In genomic region chr1:45867697-45868346, GRCh38 we compare ENCODE assay signal across 1 cellular context.
TF ChIP-seq lines count a peak whose summit lies in the region.

No MANE protein-coding gene starts in this region.

TF ChIP-seq in HepG2, 621 proteins besides CTCF, POLR2A, EP300 and RAD21 (continued from another document and continues in another):
- TF ChIP-seq FOXP4 (CRISPR knock-in tag; IDR thresholded peaks at IDR 0.05) (0 out of 2 replicates have a peak, but pooled peaks have one; percentile 40), ZNF343 (CRISPR knock-in tag; IDR thresholded peaks at IDR 0.05) (no peak), SOX6 (IDR thresholded peaks at IDR 0.05) (no peak), SOX6 (CRISPR knock-in tag; IDR thresholded peaks at IDR 0.05) (peak; percentile 70), SOX13 (IDR thresholded peaks at IDR 0.05) (0 out of 2 replicates have a peak, but pooled peaks have one; percentile 10), SOX13 (CRISPR knock-in tag; conservative IDR thresholded peaks at IDR 0.05 in 1 of 2, IDR thresholded peaks at IDR 0.05 in 1 of 2) (peak in 1 of 2 experiments; percentile 67; a peak in 1 of 4 replicates), KLF6 (CRISPR knock-in tag; IDR thresholded peaks at IDR 0.05) (no peak), MAFF (IDR thresholded peaks at IDR 0.05; ENCODE audit: low read depth, low read length) (no peak), ZNF30 (CRISPR knock-in tag; IDR thresholded peaks at IDR 0.05) (no peak), SAP130 (CRISPR knock-in tag; IDR thresholded peaks at IDR 0.05; ENCODE audit: low read depth) (peak; percentile 33; the same call in 1 of the 2 replicates), ZNF350 (CRISPR knock-in tag; IDR thresholded peaks at IDR 0.05; ENCODE audit: borderline replicate concordance, low read depth) (no peak), TCF7L2 (IDR thresholded peaks at IDR 0.05; ENCODE audit: low read depth, low read length) (no peak), NR2C2 (CRISPR knock-in tag; IDR thresholded peaks at IDR 0.05; ENCODE audit: borderline replicate concordance) (no peak), RCOR2 (CRISPR knock-in tag; IDR thresholded peaks at IDR 0.05) (0 out of 2 replicates have a peak, but pooled peaks have one; percentile 46), ZNF790 (CRISPR knock-in tag; IDR thresholded peaks at IDR 0.05; ENCODE audit: borderline replicate concordance) (no peak), DNMT1 (CRISPR knock-in tag; IDR thresholded peaks at IDR 0.05) (no peak), ZMYM4 (CRISPR knock-in tag; IDR thresholded peaks at IDR 0.05) (0 out of 2 replicates have a peak, but pooled peaks have one; percentile 21), SALL1 (CRISPR knock-in tag; IDR thresholded peaks at IDR 0.05) (peak; percentile 40; the same call in 1 of the 2 replicates), ZFP36 (IDR thresholded peaks at IDR 0.05; ENCODE audit: borderline replicate concordance, low read depth, low read length, partially characterized antibody) (no peak), ZNF710 (CRISPR knock-in tag; IDR thresholded peaks at IDR 0.05; ENCODE audit: borderline replicate concordance) (0 out of 2 replicates have a peak, but pooled peaks have one; percentile 49), ZNF788 (CRISPR knock-in tag; IDR thresholded peaks at IDR 0.05; ENCODE audit: borderline replicate concordance) (no peak), RARG (CRISPR knock-in tag; IDR thresholded peaks at IDR 0.05; ENCODE audit: low read depth) (no peak), HMG20B (CRISPR knock-in tag; conservative IDR thresholded peaks at IDR 0.05) (no peak), FOXK2 (IDR thresholded peaks at IDR 0.05) (no peak), ARID5B (CRISPR knock-in tag; IDR thresholded peaks at IDR 0.05) (peak; percentile 41; the same call in 1 of the 2 replicates), ZNF251 (CRISPR knock-in tag; IDR thresholded peaks at IDR 0.05) (no peak), ZBTB20 (CRISPR knock-in tag; IDR thresholded peaks at IDR 0.05; ENCODE audit: borderline replicate concordance, low read depth) (peak; percentile 43; the same call in 1 of the 2 replicates), HNRNPUL1 (IDR thresholded peaks at IDR 0.05; ENCODE audit: low read depth, low read length) (no peak), SPEN (CRISPR knock-in tag; IDR thresholded peaks at IDR 0.05; ENCODE audit: low read depth) (0 out of 2 replicates have a peak, but pooled peaks have one; percentile 31), ZNF234 (CRISPR knock-in tag; conservative IDR thresholded peaks at IDR 0.05) (no peak), HNF4A (CRISPR knock-in tag; IDR thresholded peaks at IDR 0.05) (peak; percentile 49), TBX3 (IDR thresholded peaks at IDR 0.05; ENCODE audit: borderline replicate concordance) (no peak), ATF1 (CRISPR knock-in tag; IDR thresholded peaks at IDR 0.05) (peak; percentile 23; the same call in 1 of the 2 replicates), ASH2L (IDR thresholded peaks at IDR 0.05; ENCODE audit: insufficient read length, low read depth, low read length) (peak; percentile 30), ZNF33A (CRISPR knock-in tag; IDR thresholded peaks at IDR 0.05; ENCODE audit: borderline replicate concordance) (no peak), NFKBIZ (CRISPR knock-in tag; IDR thresholded peaks at IDR 0.05) (no peak), SOX5 (CRISPR knock-in tag; IDR thresholded peaks at IDR 0.05; ENCODE audit: borderline replicate concordance) (0 out of 2 replicates have a peak, but pooled peaks have one; percentile 58), MAX (IDR thresholded peaks at IDR 0.05) (no peak), GATAD2A (CRISPR knock-in tag; IDR thresholded peaks at IDR 0.05) (peak; percentile 55; the same call in 1 of the 2 replicates), ZNF746 (CRISPR knock-in tag; IDR thresholded peaks at IDR 0.05) (no peak), DR1 (CRISPR knock-in tag; IDR thresholded peaks at IDR 0.05) (no peak), UBTF (CRISPR knock-in tag; IDR thresholded peaks at IDR 0.05) (peak; percentile 41; the same call in 1 of the 2 replicates), ZNF550 (CRISPR knock-in tag; IDR thresholded peaks at IDR 0.05; ENCODE audit: borderline replicate concordance) (no peak), ZNF557 (CRISPR knock-in tag; IDR thresholded peaks at IDR 0.05) (no peak), MED1 (CRISPR knock-in tag; IDR thresholded peaks at IDR 0.05) (0 out of 2 replicates have a peak, but pooled peaks have one; percentile 19), TCF12 (IDR thresholded peaks at IDR 0.05) (no peak), TCF12 (CRISPR knock-in tag; IDR thresholded peaks at IDR 0.05) (no peak), ZNF138 (CRISPR knock-in tag; IDR thresholded peaks at IDR 0.05; ENCODE audit: low read depth) (no peak), ZNF850 (CRISPR knock-in tag; conservative IDR thresholded peaks at IDR 0.05) (no peak), DNMT3B (CRISPR knock-in tag; conservative IDR thresholded peaks at IDR 0.05) (no peak), MEIS2 (CRISPR knock-in tag; IDR thresholded peaks at IDR 0.05) (no peak), SIN3A (IDR thresholded peaks at IDR 0.05; ENCODE audit: borderline replicate concordance, low read depth, low read length) (no peak), CREB1 (IDR thresholded peaks at IDR 0.05) (no peak), CREB1 (CRISPR knock-in tag; IDR thresholded peaks at IDR 0.05) (peak; percentile 43; the same call in 1 of the 2 replicates), TFDP2 (CRISPR knock-in tag; IDR thresholded peaks at IDR 0.05) (no peak)
